1 cellular context compared by ENCODE assay signal in the genomic region with DNA sequence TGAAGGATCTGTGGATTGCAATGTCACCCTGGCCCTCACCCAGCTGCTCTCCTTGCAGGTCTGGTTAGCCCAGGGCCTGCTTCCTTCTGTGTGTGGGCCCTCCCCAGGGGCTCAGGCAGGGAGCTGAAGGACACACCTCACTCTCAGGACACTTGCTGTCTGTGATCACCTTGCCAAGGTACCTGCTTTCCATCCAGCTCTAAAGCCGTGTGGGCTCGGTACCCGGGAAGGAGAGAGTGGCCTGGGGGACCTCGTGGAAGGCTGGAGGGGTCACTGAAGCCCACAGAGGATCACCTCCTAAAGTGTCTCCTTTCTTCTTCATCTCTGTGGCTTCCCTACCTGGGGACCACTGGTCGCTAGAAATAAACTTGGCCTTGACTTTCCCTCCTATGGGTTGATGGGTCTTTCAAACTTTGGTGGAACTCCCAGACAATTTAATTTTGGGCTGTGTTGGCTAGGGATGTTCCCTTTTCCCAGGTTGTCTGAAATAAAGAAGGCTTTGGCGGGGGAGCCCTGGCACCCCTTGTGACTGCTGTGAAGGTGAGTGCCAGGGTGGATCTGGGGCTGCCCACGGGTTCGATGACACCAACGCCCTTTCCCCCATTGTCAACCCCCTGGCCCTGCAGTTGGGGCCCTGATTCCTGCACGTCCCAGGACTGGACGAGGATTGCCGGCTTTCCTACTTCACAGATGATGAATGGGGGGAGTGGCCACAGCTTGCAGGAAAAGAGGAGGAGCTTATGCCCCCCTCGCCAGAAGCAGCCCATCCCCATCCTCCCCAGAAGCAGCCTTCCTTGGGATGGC.
TF ChIP-seq lines count a peak whose summit lies in the region.

No MANE protein-coding gene starts in this region.

TF ChIP-seq in WTC11, 78 proteins besides CTCF, POLR2A, EP300 and RAD21 (continued from another document):
- TF ChIP-seq, protein P1, sequence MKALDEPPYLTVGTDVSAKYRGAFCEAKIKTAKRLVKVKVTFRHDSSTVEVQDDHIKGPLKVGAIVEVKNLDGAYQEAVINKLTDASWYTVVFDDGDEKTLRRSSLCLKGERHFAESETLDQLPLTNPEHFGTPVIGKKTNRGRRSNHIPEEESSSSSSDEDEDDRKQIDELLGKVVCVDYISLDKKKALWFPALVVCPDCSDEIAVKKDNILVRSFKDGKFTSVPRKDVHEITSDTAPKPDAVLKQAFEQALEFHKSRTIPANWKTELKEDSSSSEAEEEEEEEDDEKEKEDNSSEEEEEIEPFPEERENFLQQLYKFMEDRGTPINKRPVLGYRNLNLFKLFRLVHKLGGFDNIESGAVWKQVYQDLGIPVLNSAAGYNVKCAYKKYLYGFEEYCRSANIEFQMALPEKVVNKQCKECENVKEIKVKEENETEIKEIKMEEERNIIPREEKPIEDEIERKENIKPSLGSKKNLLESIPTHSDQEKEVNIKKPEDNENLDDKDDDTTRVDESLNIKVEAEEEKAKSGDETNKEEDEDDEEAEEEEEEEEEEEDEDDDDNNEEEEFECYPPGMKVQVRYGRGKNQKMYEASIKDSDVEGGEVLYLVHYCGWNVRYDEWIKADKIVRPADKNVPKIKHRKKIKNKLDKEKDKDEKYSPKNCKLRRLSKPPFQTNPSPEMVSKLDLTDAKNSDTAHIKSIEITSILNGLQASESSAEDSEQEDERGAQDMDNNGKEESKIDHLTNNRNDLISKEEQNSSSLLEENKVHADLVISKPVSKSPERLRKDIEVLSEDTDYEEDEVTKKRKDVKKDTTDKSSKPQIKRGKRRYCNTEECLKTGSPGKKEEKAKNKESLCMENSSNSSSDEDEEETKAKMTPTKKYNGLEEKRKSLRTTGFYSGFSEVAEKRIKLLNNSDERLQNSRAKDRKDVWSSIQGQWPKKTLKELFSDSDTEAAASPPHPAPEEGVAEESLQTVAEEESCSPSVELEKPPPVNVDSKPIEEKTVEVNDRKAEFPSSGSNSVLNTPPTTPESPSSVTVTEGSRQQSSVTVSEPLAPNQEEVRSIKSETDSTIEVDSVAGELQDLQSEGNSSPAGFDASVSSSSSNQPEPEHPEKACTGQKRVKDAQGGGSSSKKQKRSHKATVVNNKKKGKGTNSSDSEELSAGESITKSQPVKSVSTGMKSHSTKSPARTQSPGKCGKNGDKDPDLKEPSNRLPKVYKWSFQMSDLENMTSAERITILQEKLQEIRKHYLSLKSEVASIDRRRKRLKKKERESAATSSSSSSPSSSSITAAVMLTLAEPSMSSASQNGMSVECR (CRISPR knock-in tag; IDR thresholded peaks at IDR 0.05; ENCODE audit: borderline replicate concordance) = no peak
- TF ChIP-seq SMAD4 (CRISPR knock-in tag; IDR thresholded peaks at IDR 0.05) (no peak), NR3C1 (CRISPR knock-in tag; conservative IDR thresholded peaks at IDR 0.05; ENCODE audit: low read depth) (no peak), IRF1 (CRISPR knock-in tag; IDR thresholded peaks at IDR 0.05) (no peak), SP1 (CRISPR knock-in tag; conservative IDR thresholded peaks at IDR 0.05) (no peak), TP53 (CRISPR knock-in tag; IDR thresholded peaks at IDR 0.05) (no peak), JUN (CRISPR knock-in tag; IDR thresholded peaks at IDR 0.05) (no peak)
